Comparison of ENCODE assay signal across 25 cellular contexts in the genomic region with DNA sequence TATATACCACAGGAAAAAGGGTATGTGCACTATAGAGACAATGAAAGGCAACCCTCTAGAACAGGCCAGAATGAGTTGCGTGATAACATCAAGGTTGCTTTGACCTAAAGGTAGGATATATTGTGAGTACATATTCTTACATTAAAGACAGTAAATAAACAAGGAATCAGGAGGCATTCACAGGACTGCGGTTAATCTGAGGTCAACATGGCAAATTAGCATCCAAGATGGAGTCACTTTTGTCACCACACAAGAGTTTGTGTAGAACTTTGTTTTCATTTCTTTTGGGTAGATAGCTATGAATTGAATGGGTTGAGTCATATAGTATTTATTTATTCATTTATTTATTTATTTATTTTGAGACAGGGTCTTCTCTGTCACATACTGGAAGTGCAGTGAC.
"Had no signal": no experiment of that assay in that cellular context is flagged by ENCODE, and none has a peak within 500 bp of the region (broad histone marks: within the 10 kb centered on the region; RNA-seq: fewer than 3 reads in every experiment).

No MANE protein-coding gene starts in this region.

- H3K36me3 Mint-ChIP-seq: naive B cell had no signal

- H3K27ac Mint-ChIP-seq: mesothelial cell of epicardium, naive B cell had no signal

- H3K9me3 Mint-ChIP-seq: mesothelial cell of epicardium, naive B cell had no signal

- H3K4me1 ChIP-seq: esophagus squamous epithelium, gastrocnemius medialis, heart right ventricle, left lung, lower lobe of right lung had no signal

- H3K27me3 ChIP-seq: dorsolateral prefrontal cortex, esophagus squamous epithelium, gastrocnemius medialis, heart right ventricle, left lung had no signal

- H3K9me3 ChIP-seq: esophagus squamous epithelium, gastrocnemius medialis, heart right ventricle, left lung, lower lobe of right lung, mucosa of descending colon had no signal

- FAIRE-seq: colon, islet of Langerhans, keratinocyte had no signal

- H3K27me3 Mint-ChIP-seq: naive B cell had no signal

- H3K4me3 ChIP-seq: coronary artery, dorsolateral prefrontal cortex, esophagus squamous epithelium, gastrocnemius medialis, heart right ventricle, left lung, lower lobe of right lung, mucosa of descending colon had no signal

- ATAC-seq: gastrocnemius medialis, heart right ventricle, left cardiac atrium, left lung, left ventricle myocardium superior, lower lobe of right lung, mucosa of descending colon had no signal

- DNase-seq: dermis blood vessel endothelial cell; dorsolateral prefrontal cortex; effector CD4-positive, alpha-beta T cell; effector memory CD4-positive, alpha-beta T cell; erythroblast; esophagus squamous epithelium; foreskin melanocyte; gastrocnemius medialis; glutamatergic neuron; head of caudate nucleus; heart right ventricle; hippocampal formation; left cardiac atrium; left lung; left ventricle myocardium superior; lower lobe of right lung; mesenchymal stem cell; mucosa of descending colon; naive B cell had no signal

- H3K27ac ChIP-seq: coronary artery, dorsolateral prefrontal cortex, epithelial cell of prostate, esophagus squamous epithelium, gastrocnemius medialis, heart right ventricle, left lung, lower lobe of right lung had no signal

- H3K4me3 Mint-ChIP-seq: mesothelial cell of epicardium, naive B cell had no signal
